In genomic region chr22:48088926-48089536, GRCh38 we compare ENCODE assay signal across 19 cellular contexts.
"Had no signal": no experiment of that assay in that cellular context is flagged by ENCODE, and none has a peak within 500 bp of the region (broad histone marks: within the 10 kb centered on the region; RNA-seq: fewer than 3 reads in every experiment).

No MANE protein-coding gene starts in this region.

- H3K4me3 Mint-ChIP-seq: activated naive CD4-positive, alpha-beta T cell treated with anti-CD3 and anti-CD28 coated beads, Interleukin-2, amount 50 U/mL, for 24 hours had no signal

- H3K36me3 Mint-ChIP-seq: activated naive CD4-positive, alpha-beta T cell treated with anti-CD3 and anti-CD28 coated beads, Interleukin-2, amount 50 U/mL, for 24 hours; brain; memory B cell had no signal

- DNase-seq: activated CD4-positive, alpha-beta T cell treated with anti-CD3 and anti-CD28 coated beads for 1 hour; activated gamma-delta T cell treated with Interleukin-2 at 50 U/mL for 16 hours; aorta; foreskin fibroblast; heart right ventricle; islet precursor cell; left cardiac atrium; occipital lobe; stimulated activated CD4-positive, alpha-beta T cell treated with anti-CD3 and anti-CD28 coated beads, Interleukin-15, amount 100 ng/mL, for 24 hours; stimulated activated naive CD4-positive, alpha-beta T cell; T-helper 1 cell; upper lobe of left lung; WERI-Rb-1 had no signal

- H3K4me3 ChIP-seq: mucosa of descending colon had no signal

- H3K9me3 Mint-ChIP-seq: activated naive CD4-positive, alpha-beta T cell treated with anti-CD3 and anti-CD28 coated beads, Interleukin-2, amount 50 U/mL, for 24 hours; brain; memory B cell; nephron progenitor cell had no signal

- H3K4me1 Mint-ChIP-seq: activated naive CD4-positive, alpha-beta T cell treated with anti-CD3 and anti-CD28 coated beads, Interleukin-2, amount 50 U/mL, for 24 hours had no signal

- H3K27me3 ChIP-seq: upper lobe of left lung had no signal

- H3K9me3 ChIP-seq: heart right ventricle, mucosa of descending colon, thoracic aorta, upper lobe of left lung had no signal

- H3K27ac ChIP-seq: heart right ventricle, thoracic aorta, upper lobe of left lung, WERI-Rb-1 had no signal

- H3K27ac Mint-ChIP-seq: memory B cell had no signal

- H3K36me3 ChIP-seq: heart right ventricle, thoracic aorta, upper lobe of left lung, WERI-Rb-1 had no signal
